Comparison of ENCODE assay signal across 1 cellular context in the genomic region with DNA sequence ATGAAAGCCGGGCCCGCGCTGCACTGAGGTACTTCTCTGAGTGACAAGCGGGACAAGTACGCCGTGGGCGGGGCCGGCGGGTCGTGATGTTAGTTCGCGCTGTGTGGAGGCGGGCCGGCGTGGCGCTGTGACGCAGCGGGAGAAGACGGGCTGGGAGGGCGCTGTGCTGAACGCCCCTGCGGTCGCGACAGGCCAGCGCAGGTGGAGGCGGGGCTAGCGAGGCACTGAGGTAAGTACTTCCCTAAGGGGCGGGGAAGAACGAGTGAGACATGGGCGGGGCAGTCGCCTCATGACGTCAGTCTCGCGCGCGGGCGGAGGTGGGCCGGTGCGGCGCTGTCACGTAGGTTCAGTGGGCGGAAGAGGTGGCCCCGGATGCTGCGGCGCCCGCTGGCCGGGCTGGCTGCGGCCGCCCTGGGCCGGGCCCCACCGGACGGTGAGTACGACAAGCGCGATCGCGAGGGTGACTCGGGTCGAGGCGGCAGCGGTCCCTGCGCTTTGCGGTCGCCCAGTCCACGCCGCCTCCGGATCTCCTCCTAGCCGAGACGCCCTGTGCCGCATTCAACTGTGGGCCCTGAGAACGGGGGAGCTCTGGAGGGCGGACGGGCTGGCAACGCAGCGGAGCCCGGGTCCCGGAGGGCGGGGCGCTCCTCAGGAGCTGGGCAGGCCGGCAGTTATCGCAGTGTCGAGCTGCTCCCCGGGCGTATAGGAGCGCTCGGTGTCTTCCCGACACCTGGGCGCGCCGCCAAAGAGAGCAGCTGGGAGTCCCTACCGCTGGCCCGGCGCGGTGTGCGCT.
TF ChIP-seq lines count a peak whose summit lies in the region.

A gene with protein sequence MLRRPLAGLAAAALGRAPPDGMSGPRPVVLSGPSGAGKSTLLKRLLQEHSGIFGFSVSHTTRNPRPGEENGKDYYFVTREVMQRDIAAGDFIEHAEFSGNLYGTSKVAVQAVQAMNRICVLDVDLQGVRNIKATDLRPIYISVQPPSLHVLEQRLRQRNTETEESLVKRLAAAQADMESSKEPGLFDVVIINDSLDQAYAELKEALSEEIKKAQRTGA (plus strand): TSS at position 349 of the 793 bp plus-strand sequence. CDS start 24 bp downstream, at position 373.

TF ChIP-seq in HepG2, 621 proteins besides CTCF, POLR2A, EP300 and RAD21 (continued from another document):
- TF ChIP-seq HDAC1 (CRISPR knock-in tag; IDR thresholded peaks at IDR 0.05) (peak; percentile 72; the same call in 1 of the 2 replicates), ZFP82 (CRISPR knock-in tag; IDR thresholded peaks at IDR 0.05; ENCODE audit: borderline replicate concordance) (no peak), NFKBIZ (CRISPR knock-in tag; IDR thresholded peaks at IDR 0.05) (0 out of 2 replicates have a peak, but pooled peaks have one; percentile 37), NAIF1 (CRISPR knock-in tag; IDR thresholded peaks at IDR 0.05; ENCODE audit: borderline replicate concordance) (no peak; the same call in 1 of the 2 replicates), ZNF619 (CRISPR knock-in tag; IDR thresholded peaks at IDR 0.05) (peak; percentile 27; the same call in 1 of the 2 replicates), KDM1A (CRISPR knock-in tag; IDR thresholded peaks at IDR 0.05) (0 out of 2 replicates have a peak, but pooled peaks have one; percentile 6), ZNF724P (CRISPR knock-in tag; IDR thresholded peaks at IDR 0.05; ENCODE audit: borderline replicate concordance) (peak; percentile 27; the same call in 1 of the 2 replicates), ZNF629 (CRISPR knock-in tag; conservative IDR thresholded peaks at IDR 0.05) (no peak), SAP130 (CRISPR knock-in tag; IDR thresholded peaks at IDR 0.05; ENCODE audit: low read depth) (peak; percentile 93), ZNF563 (CRISPR knock-in tag; IDR thresholded peaks at IDR 0.05) (peak; percentile 78), ETV5 (CRISPR knock-in tag; IDR thresholded peaks at IDR 0.05; ENCODE audit: borderline replicate concordance) (peak; percentile 79), SATB2 (CRISPR knock-in tag; IDR thresholded peaks at IDR 0.05) (no peak), TEAD2 (CRISPR knock-in tag; IDR thresholded peaks at IDR 0.05) (no peak), FOSL2 (CRISPR knock-in tag; IDR thresholded peaks at IDR 0.05) (peak; percentile 54), ZSCAN20 (CRISPR knock-in tag; IDR thresholded peaks at IDR 0.05; ENCODE audit: borderline replicate concordance) (no peak; the same call in 1 of the 2 replicates), NR1H2 (CRISPR knock-in tag; IDR thresholded peaks at IDR 0.05; ENCODE audit: borderline replicate concordance, low read depth) (0 out of 2 replicates have a peak, but pooled peaks have one; percentile 9), TBX2 (CRISPR knock-in tag; IDR thresholded peaks at IDR 0.05; ENCODE audit: borderline replicate concordance) (peak; percentile 92), TARDBP (CRISPR knock-in tag; IDR thresholded peaks at IDR 0.05) (peak; percentile 32; the same call in 1 of the 2 replicates), ZNF747 (CRISPR knock-in tag; IDR thresholded peaks at IDR 0.05; ENCODE audit: borderline replicate concordance) (peak; percentile 75; the same call in 1 of the 2 replicates), NR2F1 (CRISPR knock-in tag; IDR thresholded peaks at IDR 0.05) (no peak)
- TF ChIP-seq, protein P1, sequence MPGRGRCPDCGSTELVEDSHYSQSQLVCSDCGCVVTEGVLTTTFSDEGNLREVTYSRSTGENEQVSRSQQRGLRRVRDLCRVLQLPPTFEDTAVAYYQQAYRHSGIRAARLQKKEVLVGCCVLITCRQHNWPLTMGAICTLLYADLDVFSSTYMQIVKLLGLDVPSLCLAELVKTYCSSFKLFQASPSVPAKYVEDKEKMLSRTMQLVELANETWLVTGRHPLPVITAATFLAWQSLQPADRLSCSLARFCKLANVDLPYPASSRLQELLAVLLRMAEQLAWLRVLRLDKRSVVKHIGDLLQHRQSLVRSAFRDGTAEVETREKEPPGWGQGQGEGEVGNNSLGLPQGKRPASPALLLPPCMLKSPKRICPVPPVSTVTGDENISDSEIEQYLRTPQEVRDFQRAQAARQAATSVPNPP (CRISPR knock-in tag; IDR thresholded peaks at IDR 0.05): no peak
- TF ChIP-seq, protein P2, sequence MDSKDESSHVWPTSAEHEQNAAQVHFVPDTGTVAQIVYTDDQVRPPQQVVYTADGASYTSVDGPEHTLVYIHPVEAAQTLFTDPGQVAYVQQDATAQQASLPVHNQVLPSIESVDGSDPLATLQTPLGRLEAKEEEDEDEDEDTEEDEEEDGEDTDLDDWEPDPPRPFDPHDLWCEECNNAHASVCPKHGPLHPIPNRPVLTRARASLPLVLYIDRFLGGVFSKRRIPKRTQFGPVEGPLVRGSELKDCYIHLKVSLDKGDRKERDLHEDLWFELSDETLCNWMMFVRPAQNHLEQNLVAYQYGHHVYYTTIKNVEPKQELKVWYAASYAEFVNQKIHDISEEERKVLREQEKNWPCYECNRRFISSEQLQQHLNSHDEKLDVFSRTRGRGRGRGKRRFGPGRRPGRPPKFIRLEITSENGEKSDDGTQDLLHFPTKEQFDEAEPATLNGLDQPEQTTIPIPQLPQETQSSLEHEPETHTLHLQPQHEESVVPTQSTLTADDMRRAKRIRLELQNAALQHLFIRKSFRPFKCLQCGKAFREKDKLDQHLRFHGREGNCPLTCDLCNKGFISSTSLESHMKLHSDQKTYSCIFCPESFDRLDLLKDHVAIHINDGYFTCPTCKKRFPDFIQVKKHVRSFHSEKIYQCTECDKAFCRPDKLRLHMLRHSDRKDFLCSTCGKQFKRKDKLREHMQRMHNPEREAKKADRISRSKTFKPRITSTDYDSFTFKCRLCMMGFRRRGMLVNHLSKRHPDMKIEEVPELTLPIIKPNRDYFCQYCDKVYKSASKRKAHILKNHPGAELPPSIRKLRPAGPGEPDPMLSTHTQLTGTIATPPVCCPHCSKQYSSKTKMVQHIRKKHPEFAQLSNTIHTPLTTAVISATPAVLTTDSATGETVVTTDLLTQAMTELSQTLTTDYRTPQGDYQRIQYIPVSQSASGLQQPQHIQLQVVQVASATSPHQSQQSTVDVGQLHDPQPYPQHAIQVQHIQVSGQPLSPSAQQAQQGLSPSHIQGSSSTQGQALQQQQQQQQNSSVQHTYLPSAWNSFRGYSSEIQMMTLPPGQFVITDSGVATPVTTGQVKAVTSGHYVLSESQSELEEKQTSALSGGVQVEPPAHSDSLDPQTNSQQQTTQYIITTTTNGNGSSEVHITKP (CRISPR knock-in tag; IDR thresholded peaks at IDR 0.05; ENCODE audit: low read depth): 0 out of 2 replicates have a peak, but pooled peaks have one; percentile 21
- TF ChIP-seq, protein P3, sequence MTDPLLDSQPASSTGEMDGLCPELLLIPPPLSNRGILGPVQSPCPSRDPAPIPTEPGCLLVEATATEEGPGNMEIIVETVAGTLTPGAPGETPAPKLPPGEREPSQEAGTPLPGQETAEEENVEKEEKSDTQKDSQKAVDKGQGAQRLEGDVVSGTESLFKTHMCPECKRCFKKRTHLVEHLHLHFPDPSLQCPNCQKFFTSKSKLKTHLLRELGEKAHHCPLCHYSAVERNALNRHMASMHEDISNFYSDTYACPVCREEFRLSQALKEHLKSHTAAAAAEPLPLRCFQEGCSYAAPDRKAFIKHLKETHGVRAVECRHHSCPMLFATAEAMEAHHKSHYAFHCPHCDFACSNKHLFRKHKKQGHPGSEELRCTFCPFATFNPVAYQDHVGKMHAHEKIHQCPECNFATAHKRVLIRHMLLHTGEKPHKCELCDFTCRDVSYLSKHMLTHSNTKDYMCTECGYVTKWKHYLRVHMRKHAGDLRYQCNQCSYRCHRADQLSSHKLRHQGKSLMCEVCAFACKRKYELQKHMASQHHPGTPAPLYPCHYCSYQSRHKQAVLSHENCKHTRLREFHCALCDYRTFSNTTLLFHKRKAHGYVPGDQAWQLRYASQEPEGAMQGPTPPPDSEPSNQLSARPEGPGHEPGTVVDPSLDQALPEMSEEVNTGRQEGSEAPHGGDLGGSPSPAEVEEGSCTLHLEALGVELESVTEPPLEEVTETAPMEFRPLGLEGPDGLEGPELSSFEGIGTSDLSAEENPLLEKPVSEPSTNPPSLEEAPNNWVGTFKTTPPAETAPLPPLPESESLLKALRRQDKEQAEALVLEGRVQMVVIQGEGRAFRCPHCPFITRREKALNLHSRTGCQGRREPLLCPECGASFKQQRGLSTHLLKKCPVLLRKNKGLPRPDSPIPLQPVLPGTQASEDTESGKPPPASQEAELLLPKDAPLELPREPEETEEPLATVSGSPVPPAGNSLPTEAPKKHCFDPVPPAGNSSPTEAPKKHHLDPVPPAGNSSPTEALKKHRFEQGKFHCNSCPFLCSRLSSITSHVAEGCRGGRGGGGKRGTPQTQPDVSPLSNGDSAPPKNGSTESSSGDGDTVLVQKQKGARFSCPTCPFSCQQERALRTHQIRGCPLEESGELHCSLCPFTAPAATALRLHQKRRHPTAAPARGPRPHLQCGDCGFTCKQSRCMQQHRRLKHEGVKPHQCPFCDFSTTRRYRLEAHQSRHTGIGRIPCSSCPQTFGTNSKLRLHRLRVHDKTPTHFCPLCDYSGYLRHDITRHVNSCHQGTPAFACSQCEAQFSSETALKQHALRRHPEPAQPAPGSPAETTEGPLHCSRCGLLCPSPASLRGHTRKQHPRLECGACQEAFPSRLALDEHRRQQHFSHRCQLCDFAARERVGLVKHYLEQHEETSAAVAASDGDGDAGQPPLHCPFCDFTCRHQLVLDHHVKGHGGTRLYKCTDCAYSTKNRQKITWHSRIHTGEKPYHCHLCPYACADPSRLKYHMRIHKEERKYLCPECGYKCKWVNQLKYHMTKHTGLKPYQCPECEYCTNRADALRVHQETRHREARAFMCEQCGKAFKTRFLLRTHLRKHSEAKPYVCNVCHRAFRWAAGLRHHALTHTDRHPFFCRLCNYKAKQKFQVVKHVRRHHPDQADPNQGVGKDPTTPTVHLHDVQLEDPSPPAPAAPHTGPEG (CRISPR knock-in tag; IDR thresholded peaks at IDR 0.05): peak; percentile 23; the same call in 1 of the 2 replicates
- TF ChIP-seq, protein P4, sequence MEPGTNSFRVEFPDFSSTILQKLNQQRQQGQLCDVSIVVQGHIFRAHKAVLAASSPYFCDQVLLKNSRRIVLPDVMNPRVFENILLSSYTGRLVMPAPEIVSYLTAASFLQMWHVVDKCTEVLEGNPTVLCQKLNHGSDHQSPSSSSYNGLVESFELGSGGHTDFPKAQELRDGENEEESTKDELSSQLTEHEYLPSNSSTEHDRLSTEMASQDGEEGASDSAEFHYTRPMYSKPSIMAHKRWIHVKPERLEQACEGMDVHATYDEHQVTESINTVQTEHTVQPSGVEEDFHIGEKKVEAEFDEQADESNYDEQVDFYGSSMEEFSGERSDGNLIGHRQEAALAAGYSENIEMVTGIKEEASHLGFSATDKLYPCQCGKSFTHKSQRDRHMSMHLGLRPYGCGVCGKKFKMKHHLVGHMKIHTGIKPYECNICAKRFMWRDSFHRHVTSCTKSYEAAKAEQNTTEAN (CRISPR knock-in tag; conservative IDR thresholded peaks at IDR 0.05): 0 out of 2 replicates have a peak, but pooled peaks have one; percentile 13
- TF ChIP-seq, protein P5, sequence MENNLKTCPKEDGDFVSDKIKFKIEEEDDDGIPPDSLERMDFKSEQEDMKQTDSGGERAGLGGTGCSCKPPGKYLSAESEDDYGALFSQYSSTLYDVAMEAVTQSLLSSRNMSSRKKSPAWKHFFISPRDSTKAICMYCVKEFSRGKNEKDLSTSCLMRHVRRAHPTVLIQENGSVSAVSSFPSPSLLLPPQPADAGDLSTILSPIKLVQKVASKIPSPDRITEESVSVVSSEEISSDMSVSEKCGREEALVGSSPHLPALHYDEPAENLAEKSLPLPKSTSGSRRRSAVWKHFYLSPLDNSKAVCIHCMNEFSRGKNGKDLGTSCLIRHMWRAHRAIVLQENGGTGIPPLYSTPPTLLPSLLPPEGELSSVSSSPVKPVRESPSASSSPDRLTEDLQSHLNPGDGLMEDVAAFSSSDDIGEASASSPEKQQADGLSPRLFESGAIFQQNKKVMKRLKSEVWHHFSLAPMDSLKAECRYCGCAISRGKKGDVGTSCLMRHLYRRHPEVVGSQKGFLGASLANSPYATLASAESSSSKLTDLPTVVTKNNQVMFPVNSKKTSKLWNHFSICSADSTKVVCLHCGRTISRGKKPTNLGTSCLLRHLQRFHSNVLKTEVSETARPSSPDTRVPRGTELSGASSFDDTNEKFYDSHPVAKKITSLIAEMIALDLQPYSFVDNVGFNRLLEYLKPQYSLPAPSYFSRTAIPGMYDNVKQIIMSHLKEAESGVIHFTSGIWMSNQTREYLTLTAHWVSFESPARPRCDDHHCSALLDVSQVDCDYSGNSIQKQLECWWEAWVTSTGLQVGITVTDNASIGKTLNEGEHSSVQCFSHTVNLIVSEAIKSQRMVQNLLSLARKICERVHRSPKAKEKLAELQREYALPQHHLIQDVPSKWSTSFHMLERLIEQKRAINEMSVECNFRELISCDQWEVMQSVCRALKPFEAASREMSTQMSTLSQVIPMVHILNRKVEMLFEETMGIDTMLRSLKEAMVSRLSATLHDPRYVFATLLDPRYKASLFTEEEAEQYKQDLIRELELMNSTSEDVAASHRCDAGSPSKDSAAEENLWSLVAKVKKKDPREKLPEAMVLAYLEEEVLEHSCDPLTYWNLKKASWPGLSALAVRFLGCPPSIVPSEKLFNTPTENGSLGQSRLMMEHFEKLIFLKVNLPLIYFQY (CRISPR knock-in tag; IDR thresholded peaks at IDR 0.05; ENCODE audit: borderline replicate concordance): 0 out of 2 replicates have a peak, but pooled peaks have one; percentile 63
TF ChIP-seq in HepG2: peak in this region for 239.
